In genomic region chr10:120110196-120110595, GRCh38 we compare ENCODE assay signal across 23 cellular contexts.
DNase-seq lines count a peak whose midpoint lies in the region; ATAC-seq, FAIRE-seq and TF ChIP-seq lines count a peak whose summit lies in the region.
"Had no signal": no experiment of that assay in that cellular context is flagged by ENCODE, and none has a peak within 500 bp of the region (broad histone marks: within the 10 kb centered on the region; RNA-seq: fewer than 3 reads in every experiment).

No MANE protein-coding gene starts in this region.

- no peak overlapping the region for H2AK5ac ChIP-seq in trophoblast cell (ENCODE audit: low read length)

- no peak overlapping the region for H2BK5ac ChIP-seq in trophoblast cell (ENCODE audit: low read depth, low read length, poor library complexity)

- WGBS in HepG2 (ENCODE audit: low lambda C conversion rate): 0% methylated on average over 1 of the region's 1 CpG
- 50% methylated on average over 1 of the region's 1 CpG for WGBS in right lobe of liver (ENCODE audit: insufficient coverage, low coverage, low lambda C conversion rate, missing lambda C conversion rate)
- no CpG with 5 or more reads among the region's 1 CpG for WGBS in trophoblast cell (ENCODE audit: extremely low coverage, insufficient coverage, insufficient read length)

- in situ Hi-C loops in HepG2 (cut with HindIII; ENCODE audit: extremely low pct_ligation_motif_present, low pct_unique_long_range_greater_than_20kb): no loop called here

- BruUV-seq in HepG2 (replicated peaks; lab: Mats Ljungman, UMichigan): no TSS peak

- FAIRE-seq in HepG2 (lab: Jason Lieb, UNC) (no peak), bronchial epithelial cell (lab: Jason Lieb, UNC) (no peak)
- FAIRE-seq: A204.1, D721Med, G401.6, GM12891, GM19239 had no signal

- H3K27ac ChIP-seq in HepG2 (ENCODE audit: extremely low read length, insufficient read depth, low read length): no peak overlapping the region
- H3K27ac ChIP-seq in right lobe of liver: no peak overlapping the region
- no peak overlapping the region for H3K27ac ChIP-seq in foreskin keratinocyte
- H3K27ac ChIP-seq in trophoblast cell (ENCODE audit: low read depth, low read length): no peak overlapping the region
- H3K27ac ChIP-seq: BLaER1 treated with 17β-estradiol and CSF1 and Interleukin-3, amounts not matched to agents 10 nM and 100 nM; C4-2B had no signal

- ATAC-seq in HepG2: no peak
- ATAC-seq in right lobe of liver: no peak
- no peak for ATAC-seq in foreskin keratinocyte
- no peak for ATAC-seq in HG02885 (IDR thresholded peaks at IDR 0.05; ENCODE audit: poor library complexity, unreplicated experiment)
- ATAC-seq: CD8-positive, alpha-beta T cell had no signal

- no peak for TF ChIP-seq CTCF in HepG2 (CRISPR knock-in tag; IDR thresholded peaks at IDR 0.05)
- no peak for TF ChIP-seq CTCF in right lobe of liver (IDR thresholded peaks at IDR 0.05)
- TF ChIP-seq CTCF in bronchial epithelial cell (IDR thresholded peaks at IDR 0.05; ENCODE audit: insufficient read depth, low read length, severe bottlenecking): no peak
- no peak for TF ChIP-seq CTCF in foreskin keratinocyte (conservative IDR thresholded peaks at IDR 0.05)

- H3K4me3 ChIP-seq in HepG2 (replicated peaks in 1 of 3; ENCODE audit: insufficient read depth in 1 of 3, low read depth in 2 of 3, low read length in 3 of 3) (no peak overlapping the region), right lobe of liver (no peak overlapping the region), bronchial epithelial cell (ENCODE audit: low read depth, low read length) (no peak overlapping the region), trophoblast cell (ENCODE audit: low read depth, low read length) (no peak overlapping the region)
- H3K4me3 ChIP-seq: BLaER1 treated with 17β-estradiol and CSF1 and Interleukin-3, amounts not matched to agents 10 nM and 100 nM had no signal

- intact Hi-C loops in HepG2 (cut with micrococcal nuclease; ENCODE audit: unreplicated experiment): no loop called here
- intact Hi-C loops in right lobe of liver (cut with DNase I): no loop called here

- H3K27me3 ChIP-seq in HepG2 (ENCODE audit: control insufficient read depth in 1 of 2, insufficient read depth in 2 of 2, low read length in 2 of 2) (no peaks in the 10 kb centered on the region; a peak in 2 of 5 replicates), right lobe of liver (no peaks in the 10 kb centered on the region), bronchial epithelial cell (ENCODE audit: control insufficient read depth, insufficient read depth, low read length) (no peaks in the 10 kb centered on the region), foreskin keratinocyte (peaks cover 20% of the 10 kb centered on the region), trophoblast cell (ENCODE audit: insufficient read depth, low read length) (no peaks in the 10 kb centered on the region)
- H3K27me3 ChIP-seq: BLaER1 treated with 17β-estradiol and CSF1 and Interleukin-3, amounts not matched to agents 10 nM and 100 nM had no signal

- DNase-seq in HepG2 (ENCODE audit: low spot score) (no peak), right lobe of liver (no peak), bronchial epithelial cell (ENCODE audit: low read depth) (peak; percentile 23), foreskin keratinocyte (peak; percentile 18 to 40), trophoblast cell (peak; percentile 67 to 91), hippocampal formation (lab: John Stamatoyannopoulos, UW) (no peak)
- no peak for DNase-seq in stimulated activated naive CD4-positive, alpha-beta T cell (lab: John Stamatoyannopoulos, UW)
- DNase-seq: 8988T; AML-193; Caco-2; Calu3; CD4-positive, alpha-beta T cell; CD8-positive, alpha-beta T cell; DMS79 treated with DMSO at 0.1 percent for 48 hours; GF-D8 had no signal

- H2BK12ac ChIP-seq in trophoblast cell (ENCODE audit: low read length): no peak overlapping the region

- H3K4me2 ChIP-seq in HepG2 (ENCODE audit: low read depth, low read length) (no peak overlapping the region), trophoblast cell (ENCODE audit: low read length) (no peak overlapping the region)
- H3K4me2 ChIP-seq: BLaER1 treated with 17β-estradiol and CSF1 and Interleukin-3, amounts not matched to agents 10 nM and 100 nM had no signal

- no peak overlapping the region for H2BK120ac ChIP-seq in trophoblast cell (ENCODE audit: insufficient read depth, low read length, poor library complexity)

- no peaks in the 10 kb centered on the region for H4K20me1 ChIP-seq in HepG2 (ENCODE audit: insufficient read depth, low read length)
- H4K20me1 ChIP-seq: BLaER1 treated with 17β-estradiol and CSF1 and Interleukin-3, amounts not matched to agents 10 nM and 100 nM had no signal

- H3K9me3 ChIP-seq in HepG2 (ENCODE audit: low read length) (no peaks in the 10 kb centered on the region), right lobe of liver (no peaks in the 10 kb centered on the region), trophoblast cell (ENCODE audit: insufficient read depth, low read depth, low read length) (no peaks in the 10 kb centered on the region)
- H3K9me3 ChIP-seq: BLaER1 treated with 17β-estradiol and CSF1 and Interleukin-3, amounts not matched to agents 10 nM and 100 nM; Caco-2 had no signal

- CTCF ChIA-PET in HepG2 (lab: Yijun Ruan, JAX; ENCODE audit: low intra/inter-chr PET ratio, low total read pairs): no interaction called here

- H3K23ac ChIP-seq in trophoblast cell (ENCODE audit: low read length): no peak overlapping the region

- no peak overlapping the region for H3K18ac ChIP-seq in trophoblast cell (ENCODE audit: low read length)

- no peak overlapping the region for H3K14ac ChIP-seq in trophoblast cell (ENCODE audit: low read length)

- H4K8ac ChIP-seq in trophoblast cell (ENCODE audit: low read depth, low read length): no peak overlapping the region

- no peak for TF ChIP-seq EP300 in HepG2 (IDR thresholded peaks at IDR 0.05; ENCODE audit: low read depth in 2 of 2, low read length in 2 of 2)
- TF ChIP-seq EP300 in HepG2 (CRISPR knock-in tag; IDR thresholded peaks at IDR 0.05; ENCODE audit: borderline replicate concordance): no peak

- H3K9ac ChIP-seq in HepG2 (ENCODE audit: insufficient read depth, low read depth, low read length) (no peak overlapping the region), trophoblast cell (ENCODE audit: low read length) (no peak overlapping the region)
- H3K9ac ChIP-seq: BLaER1 treated with 17β-estradiol and CSF1 and Interleukin-3, amounts not matched to agents 10 nM and 100 nM had no signal

- POLR2A ChIA-PET in HepG2 (lab: Yijun Ruan, JAX): no interaction called here

- no peak for TF ChIP-seq RAD21 in HepG2 (CRISPR knock-in tag; IDR thresholded peaks at IDR 0.05)

- H3K79me2 ChIP-seq in HepG2 (ENCODE audit: insufficient read depth, low read length): no peaks in the 10 kb centered on the region
- H3K79me2 ChIP-seq in trophoblast cell (ENCODE audit: control insufficient read depth, insufficient read depth, low read length, poor library complexity): no peaks in the 10 kb centered on the region

- TF ChIP-seq POLR2A in HepG2 (IDR thresholded peaks at IDR 0.05; ENCODE audit: insufficient read depth in 1 of 2, low read depth in 2 of 2, low read length in 2 of 2) (no peak), right lobe of liver (IDR thresholded peaks at IDR 0.05) (no peak)

- H2AFZ ChIP-seq in HepG2 (ENCODE audit: low read length): no peak overlapping the region
- H2AFZ ChIP-seq in trophoblast cell (ENCODE audit: insufficient read depth, low read length, poor library complexity): no peak overlapping the region

- no peaks in the 10 kb centered on the region for H3K79me1 ChIP-seq in trophoblast cell (ENCODE audit: low read length)

- H4K12ac ChIP-seq in trophoblast cell (ENCODE audit: low read depth, low read length): no peak overlapping the region

- no peak overlapping the region for H4K91ac ChIP-seq in trophoblast cell (ENCODE audit: low read depth, low read length)

- no peak overlapping the region for H3K4ac ChIP-seq in trophoblast cell (ENCODE audit: low read depth, low read length)

- H3K36me3 ChIP-seq in HepG2 (replicated peaks in 1 of 2; ENCODE audit: control insufficient read depth in 1 of 2, insufficient read depth in 2 of 2, low read length in 2 of 2) (no peaks in the 10 kb centered on the region), right lobe of liver (no peaks in the 10 kb centered on the region), bronchial epithelial cell (ENCODE audit: control insufficient read depth, insufficient read depth, low read length) (no peaks in the 10 kb centered on the region), trophoblast cell (ENCODE audit: control insufficient read depth in 1 of 2, insufficient read depth in 2 of 2, low read length in 2 of 2) (no peaks in the 10 kb centered on the region)
- H3K36me3 ChIP-seq: BLaER1 treated with 17β-estradiol and CSF1 and Interleukin-3, amounts not matched to agents 10 nM and 100 nM had no signal

- H3K4me1 ChIP-seq in HepG2 (ENCODE audit: insufficient read depth, low read length) (no peaks in the 10 kb centered on the region), right lobe of liver (no peaks in the 10 kb centered on the region), foreskin keratinocyte (no peaks in the 10 kb centered on the region), trophoblast cell (ENCODE audit: control insufficient read depth in 1 of 2, insufficient read depth in 2 of 2, low read length in 2 of 2) (no peaks in the 10 kb centered on the region)
- H3K4me1 ChIP-seq: Caco-2 had no signal

TF ChIP-seq in HepG2, 621 proteins besides CTCF, POLR2A, EP300 and RAD21:
- peak; percentile 20 to 61; a peak in 3 of 4 replicates for TF ChIP-seq MAFK (conservative IDR thresholded peaks at IDR 0.05 in 1 of 2, IDR thresholded peaks at IDR 0.05 in 1 of 2; ENCODE audit: low read length in 2 of 2)
- TF ChIP-seq MAFF (IDR thresholded peaks at IDR 0.05; ENCODE audit: low read depth, low read length): 0 out of 2 replicates have a peak, but pooled peaks have one; percentile 14
- no peak for TF ChIP-seq CBX5 (CRISPR knock-in tag; IDR thresholded peaks at IDR 0.05; ENCODE audit: borderline replicate concordance)
- no peak for TF ChIP-seq ZNF607 (CRISPR knock-in tag; IDR thresholded peaks at IDR 0.05; ENCODE audit: borderline replicate concordance)
TF ChIP-seq in HepG2: peak in this region for 2.

Comparison
In these comparisons a context has a peak if more than half of its experiments do, and no peak if none do; other contexts are left out.
1. DNase-seq: peak in bronchial epithelial cell (single experiment), foreskin keratinocyte (2 of 2) and trophoblast cell (2 of 2); none in HepG2 (single experiment), right lobe of liver (0 of 3), stimulated activated naive CD4-positive, alpha-beta T cell (0 of 6) and hippocampal formation (0 of 2).